ENCODE assay signal across 9 cellular contexts in the genomic region with DNA sequence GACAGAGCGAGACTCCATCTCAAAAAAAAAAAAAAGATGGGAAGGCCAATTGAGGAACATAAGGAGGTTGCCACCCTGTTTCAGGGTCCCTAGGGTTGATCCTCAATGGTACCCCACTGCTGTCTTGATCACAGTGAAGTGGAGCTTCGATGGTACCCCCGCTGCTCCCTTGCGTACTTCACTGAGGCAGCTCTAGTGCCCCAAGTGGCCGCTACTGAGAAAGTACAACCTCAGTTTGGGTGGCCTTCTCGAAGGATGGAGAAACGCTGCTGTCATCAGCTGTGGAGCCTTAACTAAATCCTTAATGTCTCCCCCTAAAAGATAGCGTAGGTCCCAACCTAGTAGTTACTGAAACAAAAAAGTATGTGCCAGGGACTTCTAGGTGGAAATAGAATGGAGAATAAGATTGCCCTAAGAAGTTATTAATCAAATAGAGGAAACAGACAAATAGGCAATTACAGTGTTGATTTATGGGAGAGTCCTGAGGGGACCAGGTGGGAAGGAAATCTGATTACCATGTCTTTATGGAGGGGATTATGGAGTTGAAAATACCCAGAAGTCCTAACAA. TPM values are rescaled to one million over a fixed set of nuclear protein-coding genes. Genes with fewer than 3 reads are reported as not detected.
A peak's percentile ranks its signal among the peaks of the same experiment; 100 is the strongest.
DNase-seq lines count a peak whose midpoint lies in the region; ATAC-seq and TF ChIP-seq lines count a peak whose summit lies in the region.
"Had no signal": no experiment of that assay in that cellular context is flagged by ENCODE, and none has a peak within 500 bp of the region (broad histone marks: within the 10 kb centered on the region; RNA-seq: fewer than 3 reads in every experiment).

No MANE protein-coding gene starts in this region.

- peaks cover 13% of the 10 kb centered on the region for H3K79me2 ChIP-seq in hepatocyte

- DNase-seq in Daoy (ENCODE audit: low read depth) (peak; percentile 47), RWPE2 (ENCODE audit: low spot score) (no peak), adrenal gland (peak in 6 of 7 donors; percentile 46 to 78 (median 64)), hepatocyte (ENCODE audit: low spot score) (peak; percentile 53), COLO829 (ENCODE audit: low spot score) (no peak)
- DNase-seq in stimulated activated CD4-positive, alpha-beta T cell treated with anti-CD3 and anti-CD28 coated beads, Interleukin-1b, Interleukin-23, amount 100 ng/mL, for 24 hours (ENCODE audit: low read depth in 4 of 4, low spot score in 1 of 4): peak in 3 of 4 experiments; percentile 33 to 43 (median 34)

- H3K4me1 ChIP-seq in RWPE2 (ENCODE audit: insufficient read depth, poor library complexity, severe bottlenecking): no peaks in the 10 kb centered on the region
- H3K4me1 ChIP-seq in adrenal gland (replicated peaks in 1 of 2): peaks cover under 1 to 6% of the 10 kb centered on the region in 2 donors
- peaks cover 3% of the 10 kb centered on the region for H3K4me1 ChIP-seq in hepatocyte (ENCODE audit: insufficient read depth)
- H3K4me1 ChIP-seq: SJSA1 had no signal

- H3K36me3 ChIP-seq in RWPE2 (ENCODE audit: low read depth) (no peaks in the 10 kb centered on the region), adrenal gland (replicated peaks in 1 of 2) (peaks cover 0 to 25% of the 10 kb centered on the region in 2 donors), hepatocyte (replicated peaks; ENCODE audit: insufficient read depth, low read depth) (no peaks in the 10 kb centered on the region)
- H3K36me3 ChIP-seq: SJSA1 had no signal

- no peak overlapping the region for H3K4me2 ChIP-seq in hepatocyte

- H2AFZ ChIP-seq in hepatocyte: no peak overlapping the region

- ATAC-seq in HG02678 (IDR thresholded peaks at IDR 0.05; ENCODE audit: unreplicated experiment) (peak; percentile 62), RWPE2 (ENCODE audit: low read depth) (peak; percentile 56), GM21786 (IDR thresholded peaks at IDR 0.05; ENCODE audit: unreplicated experiment) (no peak)

- TF ChIP-seq POLR2A in adrenal gland (IDR thresholded peaks at IDR 0.05): no peak

- 16 to 19% (median 18%) methylated on average over 8 of the region's 8 CpGs for WGBS in adrenal gland, 4 donors
- 19% methylated on average over 8 of the region's 8 CpGs for WGBS in hepatocyte (ENCODE audit: low lambda C conversion rate, missing lambda C conversion rate)

- TF ChIP-seq CTCF in RWPE2 (IDR thresholded peaks at IDR 0.05; ENCODE audit: poor library complexity, severe bottlenecking) (peak; percentile 79), adrenal gland (IDR thresholded peaks at IDR 0.05) (peak; percentile 43 to 69 (median 59)), hepatocyte (IDR thresholded peaks at IDR 0.05; ENCODE audit: poor library complexity) (peak; percentile 61)

- H4K20me1 ChIP-seq in hepatocyte (ENCODE audit: insufficient read depth, poor library complexity, severe bottlenecking): peaks cover 11% of the 10 kb centered on the region

- H3K27me3 ChIP-seq in RWPE2 (ENCODE audit: insufficient read depth, poor library complexity, severe bottlenecking) (no peaks in the 10 kb centered on the region), adrenal gland (no peaks in the 10 kb centered on the region), hepatocyte (peaks cover 20% of the 10 kb centered on the region)
- H3K27me3 ChIP-seq: SJSA1 had no signal

- no peak overlapping the region for H3K27ac ChIP-seq in RWPE2 (ENCODE audit: poor library complexity, severe bottlenecking)
- no peak overlapping the region for H3K27ac ChIP-seq in adrenal gland
- H3K27ac ChIP-seq in hepatocyte: no peak overlapping the region
- H3K27ac ChIP-seq: SJSA1 had no signal

- H3K4me3 ChIP-seq in RWPE2 (ENCODE audit: severe bottlenecking): no peak overlapping the region
- H3K4me3 ChIP-seq in adrenal gland: no peak overlapping the region
- no peak overlapping the region for H3K4me3 ChIP-seq in hepatocyte
- H3K4me3 ChIP-seq: SJSA1 had no signal

- H3K9me3 ChIP-seq in RWPE2 (ENCODE audit: severe bottlenecking) (no peaks in the 10 kb centered on the region), adrenal gland (replicated peaks in 1 of 3) (no peaks in the 10 kb centered on the region), hepatocyte (ENCODE audit: low read depth) (no peaks in the 10 kb centered on the region)
- H3K9me3 ChIP-seq: SJSA1 had no signal

- intact Hi-C loops in adrenal gland (cut with DNase I): no loop called here

- no peaks in the 10 kb centered on the region for H3K9me2 ChIP-seq in hepatocyte (replicated peaks; ENCODE audit: insufficient read depth)

RNA-seq across cellular contexts. Expression of a gene that starts 6.3 kb away (rescaled TPM):
- total RNA-seq in Daoy (2014; rRNA removed; shearing (Covaris generic)): 6.1 and 9.4 TPM in 2 replicates
- 100 to 1,000 TPM in 1 of 8 donors, 10 to 100 TPM in 7; 25.9 to 189 (median 55.7) TPM for total RNA-seq in adrenal gland
- polyA plus RNA-seq in adrenal gland: 100 to 1,000 TPM in 2 of 3 donors, 10 to 100 TPM in 1; 68.6 to 159 (median 152) TPM
- total RNA-seq in hepatocyte: 17.4 and 20.1 TPM in 2 replicates
- polyA plus RNA-seq in hepatocyte: 27.2 and 30.3 TPM in 2 replicates

RNA-seq across cellular contexts. Expression of a gene that starts 6.9 kb away (rescaled TPM):
- 1.7 TPM in 1 of 2 replicates, not detected in the other for total RNA-seq in Daoy (2014; rRNA removed; shearing (Covaris generic))
- 1 to 10 TPM in 7 of 8 donors, under 1 TPM in 1; 0.69 to 8.0 (median 4.3) TPM for total RNA-seq in adrenal gland
- polyA plus RNA-seq in adrenal gland: 10 to 100 TPM in 1 of 3 donors, 1 to 10 TPM in 2; 1.3 to 18.5 (median 7.4) TPM
- total RNA-seq in hepatocyte: 1.9 and 2.0 TPM in 2 replicates
- 1.1 and 1.3 TPM in 2 replicates for polyA plus RNA-seq in hepatocyte
- total RNA-seq: SJSA1 had no signal

RNA-seq across cellular contexts. Expression of a gene that starts 39.4 kb away (rescaled TPM):
- total RNA-seq in Daoy (2014; rRNA removed; shearing (Covaris generic)): not detected in 2 replicates
- 1 to 10 TPM in 4 of 8 donors, under 1 TPM in 3, not detected in 1; 0.25 to 2.1 (median 1.1) TPM for total RNA-seq in adrenal gland
- polyA plus RNA-seq in adrenal gland: 1 to 10 TPM in 1 of 3 donors, under 1 TPM in 1, not detected in 1; 0.37 to 1.0 TPM
- total RNA-seq in hepatocyte: not detected in 2 replicates
- polyA plus RNA-seq in hepatocyte: not detected in 2 replicates
- total RNA-seq: SJSA1 had no signal

RNA-seq across cellular contexts. Expression of a gene that starts 46.5 kb away (rescaled TPM):
- total RNA-seq in Daoy (2014; rRNA removed; shearing (Covaris generic)): 3,813 and 4,416 TPM in 2 replicates
- total RNA-seq in adrenal gland: over 10,000 TPM in 4 of 8 donors, 1,000 to 10,000 TPM in 3, 100 to 1,000 TPM in 1; 885 to 23,366 (median 13,049) TPM
- 1,000 to 10,000 TPM in 2 of 3 donors, not detected in 1; 1,807 to 2,186 TPM for polyA plus RNA-seq in adrenal gland
- total RNA-seq in hepatocyte: 1,377 and 3,174 TPM in 2 replicates
- not detected in 2 replicates for polyA plus RNA-seq in hepatocyte

RNA-seq across cellular contexts. Expression of a gene that starts 46.8 kb away (rescaled TPM):
- total RNA-seq in Daoy (2014; rRNA removed; shearing (Covaris generic)): 8.6 and 9.5 TPM in 2 replicates
- total RNA-seq in adrenal gland: 10 to 100 TPM; 27.9 to 55.0 (median 39.8) TPM
- polyA plus RNA-seq in adrenal gland: 100 to 1,000 TPM in 2 of 3 donors, 10 to 100 TPM in 1; 53.6 to 198 (median 169) TPM
- 12.1 and 13.8 TPM in 2 replicates for total RNA-seq in hepatocyte
- polyA plus RNA-seq in hepatocyte: 39.5 and 42.2 TPM in 2 replicates

Comparison
In these comparisons a context has a peak if more than half of its experiments do, and no peak if none do; other contexts are left out.
1. DNase-seq: peak in Daoy (single experiment), adrenal gland (6 of 7), hepatocyte (single experiment) and stimulated activated CD4-positive, alpha-beta T cell treated with anti-CD3 and anti-CD28 coated beads, Interleukin-1b, Interleukin-23, amount 100 ng/mL, for 24 hours (3 of 4); none in RWPE2 (single experiment) and COLO829 (single experiment).
2. Peak in every context shown above with its lines, with median percentiles within 50 percentile points of each other: CTCF ChIP-seq.